1 cellular context compared by ENCODE assay signal in genomic region chr13:49464621-49465325, GRCh38.
TF ChIP-seq lines count a peak whose summit lies in the region.

No MANE protein-coding gene starts in this region.

TF ChIP-seq in HepG2, 621 proteins besides CTCF, POLR2A, EP300 and RAD21 (continued from another document and continues in another):
- TF ChIP-seq TEF (CRISPR knock-in tag; IDR thresholded peaks at IDR 0.05), result no peak; the same call in 1 of the 2 replicates
- no peak for TF ChIP-seq PRMT3 (CRISPR knock-in tag; IDR thresholded peaks at IDR 0.05; ENCODE audit: borderline replicate concordance, low read depth)
- no peak for TF ChIP-seq ZNF274 (CRISPR knock-in tag; IDR thresholded peaks at IDR 0.05)
- TF ChIP-seq HCFC1 (IDR thresholded peaks at IDR 0.05; ENCODE audit: low read depth, low read length), result no peak
- no peak for TF ChIP-seq PRDM15 (CRISPR knock-in tag; IDR thresholded peaks at IDR 0.05)
- no peak for TF ChIP-seq TAF1 (CRISPR knock-in tag; IDR thresholded peaks at IDR 0.05)
- no peak for TF ChIP-seq DMTF1 (CRISPR knock-in tag; IDR thresholded peaks at IDR 0.05)
- no peak for TF ChIP-seq EEA1 (CRISPR knock-in tag; IDR thresholded peaks at IDR 0.05; ENCODE audit: borderline replicate concordance)
- TF ChIP-seq CSRNP1 (CRISPR knock-in tag; IDR thresholded peaks at IDR 0.05), result no peak
- TF ChIP-seq ZNF691 (CRISPR knock-in tag; IDR thresholded peaks at IDR 0.05; ENCODE audit: borderline replicate concordance, low read depth), result no peak
- 0 out of 2 replicates have a peak, but pooled peaks have one; percentile 48 for TF ChIP-seq ARNT2 (CRISPR knock-in tag; IDR thresholded peaks at IDR 0.05; ENCODE audit: low read depth)
- TF ChIP-seq PCBP1 (IDR thresholded peaks at IDR 0.05; ENCODE audit: borderline replicate concordance, low read depth, low read length), result no peak
- TF ChIP-seq ZKSCAN8 (CRISPR knock-in tag; IDR thresholded peaks at IDR 0.05; ENCODE audit: borderline replicate concordance), result no peak; the same call in 1 of the 2 replicates
- TF ChIP-seq PHF8 (CRISPR knock-in tag; IDR thresholded peaks at IDR 0.05), result no peak
- TF ChIP-seq ZNF3 (CRISPR knock-in tag; IDR thresholded peaks at IDR 0.05), result peak; percentile 96
- TF ChIP-seq ZNF451 (CRISPR knock-in tag; IDR thresholded peaks at IDR 0.05), result no peak
- no peak for TF ChIP-seq MXD3 (CRISPR knock-in tag; IDR thresholded peaks at IDR 0.05)
- 0 out of 2 replicates have a peak, but pooled peaks have one; percentile 14 for TF ChIP-seq ZFX (CRISPR knock-in tag; IDR thresholded peaks at IDR 0.05; ENCODE audit: low read depth)
- TF ChIP-seq DPF2 (CRISPR knock-in tag; IDR thresholded peaks at IDR 0.05; ENCODE audit: borderline replicate concordance, low read depth), result peak; percentile 56; the same call in 1 of the 2 replicates
- TF ChIP-seq ZNF773 (CRISPR knock-in tag; IDR thresholded peaks at IDR 0.05; ENCODE audit: borderline replicate concordance), result no peak
- TF ChIP-seq KLF12 (CRISPR knock-in tag; IDR thresholded peaks at IDR 0.05; ENCODE audit: borderline replicate concordance), result no peak
- no peak for TF ChIP-seq GABPB1 (CRISPR knock-in tag; IDR thresholded peaks at IDR 0.05)
- no peak for TF ChIP-seq ZC3H4 (CRISPR knock-in tag; IDR thresholded peaks at IDR 0.05; ENCODE audit: borderline replicate concordance)
- peak; percentile 63 for TF ChIP-seq ZNF18 (CRISPR knock-in tag; IDR thresholded peaks at IDR 0.05; ENCODE audit: insufficient replicate concordance)
- no peak for TF ChIP-seq HINFP (CRISPR knock-in tag; IDR thresholded peaks at IDR 0.05; ENCODE audit: low read depth)
- no peak for TF ChIP-seq HNRNPK (IDR thresholded peaks at IDR 0.05; ENCODE audit: low read depth, low read length, poor library complexity, severe bottlenecking)
- no peak for TF ChIP-seq ZFP62 (CRISPR knock-in tag; IDR thresholded peaks at IDR 0.05)
- TF ChIP-seq ZNF292 (CRISPR knock-in tag; IDR thresholded peaks at IDR 0.05; ENCODE audit: borderline replicate concordance, low read depth), result no peak
- TF ChIP-seq NR2F6 (IDR thresholded peaks at IDR 0.05), result peak; percentile 65
- TF ChIP-seq NR2F6 (CRISPR knock-in tag; IDR thresholded peaks at IDR 0.05), result peak; percentile 77
- TF ChIP-seq HDAC6 (IDR thresholded peaks at IDR 0.05; ENCODE audit: low read depth, low read length), result no peak
- no peak for TF ChIP-seq RBAK (CRISPR knock-in tag; IDR thresholded peaks at IDR 0.05)
- TF ChIP-seq ZNF878 (CRISPR knock-in tag; IDR thresholded peaks at IDR 0.05), result 0 out of 2 replicates have a peak, but pooled peaks have one; percentile 39
- no peak for TF ChIP-seq BCL3 (CRISPR knock-in tag; IDR thresholded peaks at IDR 0.05)
- TF ChIP-seq CC2D1A (CRISPR knock-in tag; IDR thresholded peaks at IDR 0.05), result no peak
- no peak for TF ChIP-seq ZNF720 (CRISPR knock-in tag; IDR thresholded peaks at IDR 0.05)
- no peak for TF ChIP-seq FOXO4 (CRISPR knock-in tag; conservative IDR thresholded peaks at IDR 0.05)
- peak; percentile 88 for TF ChIP-seq ISL2 (CRISPR knock-in tag; IDR thresholded peaks at IDR 0.05)
- TF ChIP-seq SP140L (CRISPR knock-in tag; IDR thresholded peaks at IDR 0.05; ENCODE audit: borderline replicate concordance), result no peak
- TF ChIP-seq ZNF749 (CRISPR knock-in tag; IDR thresholded peaks at IDR 0.05; ENCODE audit: borderline replicate concordance), result no peak
- no peak for TF ChIP-seq ZSCAN30 (CRISPR knock-in tag; IDR thresholded peaks at IDR 0.05)
- TF ChIP-seq XRCC5 (optimal IDR thresholded peaks at IDR 0.05; ENCODE audit: low read length), result no peak
- no peak for TF ChIP-seq EZH2 (conservative IDR thresholded peaks at IDR 0.05; ENCODE audit: low read depth, low read length)
- no peak for TF ChIP-seq ZC3H13 (CRISPR knock-in tag; IDR thresholded peaks at IDR 0.05)
- TF ChIP-seq CCAR2 (optimal IDR thresholded peaks at IDR 0.05; ENCODE audit: low read depth, low read length), result no peak
- TF ChIP-seq ZNF652 (CRISPR knock-in tag; IDR thresholded peaks at IDR 0.05; ENCODE audit: borderline replicate concordance, low read depth), result no peak
- no peak for TF ChIP-seq NFKBIZ (CRISPR knock-in tag; IDR thresholded peaks at IDR 0.05)
- TF ChIP-seq TIGD3 (CRISPR knock-in tag; IDR thresholded peaks at IDR 0.05; ENCODE audit: borderline replicate concordance), result no peak
- TF ChIP-seq ZNF354B (CRISPR knock-in tag; IDR thresholded peaks at IDR 0.05), result no peak
- no peak for TF ChIP-seq TOE1 (CRISPR knock-in tag; IDR thresholded peaks at IDR 0.05)
- no peak for TF ChIP-seq ZNF552 (CRISPR knock-in tag; IDR thresholded peaks at IDR 0.05; ENCODE audit: borderline replicate concordance)
- TF ChIP-seq NFYC (CRISPR knock-in tag; IDR thresholded peaks at IDR 0.05), result no peak
- TF ChIP-seq HNRNPLL (IDR thresholded peaks at IDR 0.05; ENCODE audit: low read depth, low read length, poor library complexity, severe bottlenecking), result no peak
- no peak for TF ChIP-seq SUZ12 (IDR thresholded peaks at IDR 0.05; ENCODE audit: low read depth, low read length)
- no peak for TF ChIP-seq AGO2 (optimal IDR thresholded peaks at IDR 0.05; ENCODE audit: low read depth, low read length)
